ENCODE assay signal across 9 cellular contexts in genomic region chr2:127700527-127701192, GRCh38. TPM values are rescaled to one million over a fixed set of nuclear protein-coding genes. Genes with fewer than 3 reads are reported as not detected.
DNase-seq lines count a peak whose midpoint lies in the region; ATAC-seq lines count a peak whose summit lies in the region.
"Had no signal": no experiment of that assay in that cellular context is flagged by ENCODE, and none has a peak within 500 bp of the region (broad histone marks: within the 10 kb centered on the region; RNA-seq: fewer than 3 reads in every experiment).

No MANE protein-coding gene starts in this region.

- peak overlapping the region; percentile 85 for H3K4me3 ChIP-seq in rectal smooth muscle tissue (ENCODE audit: low read length)

- H3K4me1 Mint-ChIP-seq in activated naive CD4-positive, alpha-beta T cell treated with anti-CD3 and anti-CD28 coated beads for 36 hours (ENCODE audit: low read depth), result peaks cover 38% of the 10 kb centered on the region
- H3K4me1 Mint-ChIP-seq in activated T-helper 2 cell treated with anti-CD3 and anti-CD28 coated beads, Interferon-gamma antibody, Interleukin-2, Interleukin-4, amounts not matched to agents 10 μg/mL and 5 μg/mL and 100 μg/mL, durations not matched to agents 14 hours and 24 hours and 36 hours (ENCODE audit: low read depth), result peaks cover 29% of the 10 kb centered on the region

- H3K9ac ChIP-seq in rectal smooth muscle tissue (ENCODE audit: low read length), result peak overlapping the region; percentile 95

- intact Hi-C loops in activated naive CD4-positive, alpha-beta T cell treated with anti-CD3 and anti-CD28 coated beads for 36 hours (cut with micrococcal nuclease), result loop anchor here (1.0 to 5.0 kb wide), 7 partner anchors 60 to 618 kb away; partner anchors contain the start of genes HS6ST1, IWS1, POLR2D and WDR33
- intact Hi-C loops in activated T-helper 2 cell treated with anti-CD3 and anti-CD28 coated beads, Interferon-gamma antibody, Interleukin-2, Interleukin-4, amounts not matched to agents 10 μg/mL and 5 μg/mL and 100 μg/mL, durations not matched to agents 14 hours and 24 hours and 36 hours (cut with micrococcal nuclease), result loop anchor here (1.0 to 10.0 kb wide), 5 partner anchors 42 to 394 kb away; partner anchors contain the start of genes IWS1, UGGT1 and WDR33
- intact Hi-C loops in left ventricle myocardium superior (cut with micrococcal nuclease), result no loop called here

- CTCF ChIA-PET in activated naive CD4-positive, alpha-beta T cell treated with anti-CD3 and anti-CD28 coated beads for 36 hours (lab: Charles Lee), result no interaction called here

- no peaks in the 10 kb centered on the region for H3K36me3 ChIP-seq in rectal smooth muscle tissue (ENCODE audit: control insufficient read depth, insufficient read depth, low read length)

- peak overlapping the region; percentile 88 for H3K4me3 Mint-ChIP-seq in activated naive CD4-positive, alpha-beta T cell treated with anti-CD3 and anti-CD28 coated beads for 36 hours
- H3K4me3 Mint-ChIP-seq in activated T-helper 2 cell treated with anti-CD3 and anti-CD28 coated beads, Interferon-gamma antibody, Interleukin-2, Interleukin-4, amounts not matched to agents 10 μg/mL and 5 μg/mL and 100 μg/mL, durations not matched to agents 14 hours and 24 hours and 36 hours (ENCODE audit: low read depth), result peak overlapping the region; percentile 88

- DNase-seq in activated naive CD4-positive, alpha-beta T cell treated with anti-CD3 and anti-CD28 coated beads for 36 hours, result peak; percentile 6
- no peak for DNase-seq in activated naive CD4-positive, alpha-beta T cell (lab: John Stamatoyannopoulos, UW)
- DNase-seq in MV-4-11 (lab: John Stamatoyannopoulos, UW) (peak; percentile 98), left ventricle myocardium superior (peak; percentile 68), cerebellum (ENCODE audit: low spot score) (no peak)
- DNase-seq in activated T-helper 2 cell treated with anti-CD3 and anti-CD28 coated beads, Interferon-gamma antibody, Interleukin-2, Interleukin-4, amounts not matched to agents 10 μg/mL and 5 μg/mL and 100 μg/mL, durations not matched to agents 14 hours and 24 hours and 36 hours (ENCODE audit: low spot score), result no peak

- no peaks in the 10 kb centered on the region for H3K9me3 Mint-ChIP-seq in activated naive CD4-positive, alpha-beta T cell treated with anti-CD3 and anti-CD28 coated beads for 36 hours
- H3K9me3 Mint-ChIP-seq in activated T-helper 2 cell treated with anti-CD3 and anti-CD28 coated beads, Interferon-gamma antibody, Interleukin-2, Interleukin-4, amounts not matched to agents 10 μg/mL and 5 μg/mL and 100 μg/mL, durations not matched to agents 14 hours and 24 hours and 36 hours, result no peaks in the 10 kb centered on the region

- peak overlapping the region; percentile 93 for H3K27ac ChIP-seq in rectal smooth muscle tissue (ENCODE audit: low read depth, low read length)

- ATAC-seq in HG02571 (IDR thresholded peaks at IDR 0.05; ENCODE audit: unreplicated experiment), result peak; percentile 43
- peak; percentile 26 for ATAC-seq in left ventricle myocardium superior

- H3K4me1 ChIP-seq in rectal smooth muscle tissue (ENCODE audit: control insufficient read depth, insufficient read depth, low read length), result peaks cover 11% of the 10 kb centered on the region

- H3K27ac Mint-ChIP-seq in activated naive CD4-positive, alpha-beta T cell treated with anti-CD3 and anti-CD28 coated beads for 36 hours, result peak overlapping the region; percentile 95
- H3K27ac Mint-ChIP-seq in activated T-helper 2 cell treated with anti-CD3 and anti-CD28 coated beads, Interferon-gamma antibody, Interleukin-2, Interleukin-4, amounts not matched to agents 10 μg/mL and 5 μg/mL and 100 μg/mL, durations not matched to agents 14 hours and 24 hours and 36 hours, result peak overlapping the region; percentile 95

- H3K27me3 Mint-ChIP-seq in activated naive CD4-positive, alpha-beta T cell treated with anti-CD3 and anti-CD28 coated beads for 36 hours (ENCODE audit: low read depth), result no peaks in the 10 kb centered on the region
- H3K27me3 Mint-ChIP-seq in activated T-helper 2 cell treated with anti-CD3 and anti-CD28 coated beads, Interferon-gamma antibody, Interleukin-2, Interleukin-4, amounts not matched to agents 10 μg/mL and 5 μg/mL and 100 μg/mL, durations not matched to agents 14 hours and 24 hours and 36 hours (ENCODE audit: low read depth), result no peaks in the 10 kb centered on the region

- H3K36me3 Mint-ChIP-seq in activated naive CD4-positive, alpha-beta T cell treated with anti-CD3 and anti-CD28 coated beads for 36 hours (ENCODE audit: low read depth), result peaks cover 27% of the 10 kb centered on the region
- H3K36me3 Mint-ChIP-seq in activated T-helper 2 cell treated with anti-CD3 and anti-CD28 coated beads, Interferon-gamma antibody, Interleukin-2, Interleukin-4, amounts not matched to agents 10 μg/mL and 5 μg/mL and 100 μg/mL, durations not matched to agents 14 hours and 24 hours and 36 hours (ENCODE audit: low read depth), result peaks cover 32% of the 10 kb centered on the region

- H3K27me3 ChIP-seq in rectal smooth muscle tissue (ENCODE audit: control insufficient read depth, insufficient read depth, low read length), result no peaks in the 10 kb centered on the region

RNA-seq across cellular contexts. Expression of gene SFT2D3, which starts 0.6 kb away (rescaled TPM):
- total RNA-seq in activated naive CD4-positive, alpha-beta T cell treated with anti-CD3 and anti-CD28 coated beads for 36 hours, result 1 to 10 TPM; 3.1 to 3.3 TPM
- total RNA-seq in activated T-helper 2 cell treated with anti-CD3 and anti-CD28 coated beads, Interferon-gamma antibody, Interleukin-2, Interleukin-4, amounts not matched to agents 10 μg/mL and 5 μg/mL and 100 μg/mL, durations not matched to agents 14 hours and 24 hours and 36 hours, result 4.5 and 5.9 TPM in 2 replicates
- total RNA-seq in left ventricle myocardium superior (3.1 TPM), cerebellum (7.6 TPM)

RNA-seq across cellular contexts. Expression of gene LIMS2, which starts 25.3 kb away (rescaled TPM):
- 10 to 100 TPM; 14.6 to 15.5 TPM for total RNA-seq in activated naive CD4-positive, alpha-beta T cell treated with anti-CD3 and anti-CD28 coated beads for 36 hours
- total RNA-seq in activated T-helper 2 cell treated with anti-CD3 and anti-CD28 coated beads, Interferon-gamma antibody, Interleukin-2, Interleukin-4, amounts not matched to agents 10 μg/mL and 5 μg/mL and 100 μg/mL, durations not matched to agents 14 hours and 24 hours and 36 hours, result 8.2 and 8.8 TPM in 2 replicates
- 274 TPM for total RNA-seq in left ventricle myocardium superior
- total RNA-seq in cerebellum, result 3.3 TPM

RNA-seq across cellular contexts. Expression of gene GPR17, which starts 54.7 kb away (rescaled TPM):
- total RNA-seq in activated naive CD4-positive, alpha-beta T cell treated with anti-CD3 and anti-CD28 coated beads for 36 hours, result not detected
- not detected in 2 replicates for total RNA-seq in activated T-helper 2 cell treated with anti-CD3 and anti-CD28 coated beads, Interferon-gamma antibody, Interleukin-2, Interleukin-4, amounts not matched to agents 10 μg/mL and 5 μg/mL and 100 μg/mL, durations not matched to agents 14 hours and 24 hours and 36 hours
- total RNA-seq in left ventricle myocardium superior (0.25 TPM), cerebellum (8.9 TPM)
- total RNA-seq: HT1080 had no signal

Comparison
In these comparisons a context has a peak if more than half of its experiments do, and no peak if none do; other contexts are left out.
1. DNase-seq: peak in activated naive CD4-positive, alpha-beta T cell treated with anti-CD3 and anti-CD28 coated beads for 36 hours (single experiment), MV-4-11 (single experiment) and left ventricle myocardium superior (single experiment); none in activated naive CD4-positive, alpha-beta T cell (0 of 4), activated T-helper 2 cell treated with anti-CD3 and anti-CD28 coated beads, Interferon-gamma antibody, Interleukin-2, Interleukin-4, amounts not matched to agents 10 μg/mL and 5 μg/mL and 100 μg/mL, durations not matched to agents 14 hours and 24 hours and 36 hours (single experiment) and cerebellum (single experiment).
2. RNA of gene LIMS2, which starts 25.3 kb away (total RNA-seq): 274 TPM in left ventricle myocardium superior (single experiment); 14.6 to 15.5 TPM in activated naive CD4-positive, alpha-beta T cell treated with anti-CD3 and anti-CD28 coated beads for 36 hours, 8.2 to 8.8 TPM in activated T-helper 2 cell treated with anti-CD3 and anti-CD28 coated beads, Interferon-gamma antibody, Interleukin-2, Interleukin-4, amounts not matched to agents 10 μg/mL and 5 μg/mL and 100 μg/mL, durations not matched to agents 14 hours and 24 hours and 36 hours and 3.3 TPM in cerebellum (single experiment); every median in the first group is over 10 times any median in the second.